8 cellular contexts compared by ENCODE assay signal in the genomic region with DNA sequence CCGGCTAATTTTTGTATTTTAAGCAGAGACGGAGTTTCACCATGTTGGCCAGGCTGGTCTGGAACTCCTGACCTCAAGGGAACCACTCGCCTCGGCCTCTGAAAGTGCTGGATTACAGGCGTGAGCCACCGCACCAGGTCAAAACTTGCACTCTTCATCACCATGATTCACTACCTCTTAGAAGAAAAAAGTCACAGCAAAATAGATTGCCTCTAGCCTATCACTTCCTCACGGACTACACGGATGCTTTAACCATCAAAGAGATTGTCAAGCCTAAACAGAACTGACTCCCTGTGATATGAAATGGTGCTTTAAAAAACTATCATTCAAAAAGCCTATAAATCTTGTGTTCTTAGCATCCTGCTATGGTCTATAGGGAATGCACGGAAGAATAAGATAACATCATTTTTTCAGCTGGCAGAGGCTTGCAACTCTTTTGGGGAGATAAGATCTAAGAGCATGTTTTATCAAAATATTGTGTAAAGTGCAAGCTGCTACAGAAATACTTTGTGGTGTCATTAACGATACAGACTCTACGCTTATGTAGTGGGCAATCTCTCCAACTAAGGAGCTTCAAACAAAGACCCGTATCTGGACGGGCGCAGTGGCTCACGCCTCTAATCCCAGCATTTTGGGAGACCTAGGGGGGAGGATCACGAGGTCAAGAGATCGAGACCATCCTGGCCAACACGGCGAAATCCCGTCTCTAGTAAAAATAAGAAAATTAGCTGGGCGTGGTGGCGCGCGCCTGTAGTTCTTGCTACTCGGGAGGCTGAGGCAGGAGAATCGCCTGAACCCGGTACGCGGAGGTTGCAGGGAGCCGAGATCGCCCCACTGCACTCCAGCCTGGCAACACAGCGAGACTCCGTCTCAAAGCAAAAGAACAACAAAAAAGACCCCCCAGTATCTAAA. TPM values are rescaled to one million over a fixed set of nuclear protein-coding genes. Genes with fewer than 3 reads are reported as not detected.
DNase-seq lines count a peak whose midpoint lies in the region; ATAC-seq, FAIRE-seq and TF ChIP-seq lines count a peak whose summit lies in the region.

No MANE protein-coding gene starts in this region.

- H3K9me3 ChIP-seq in Panc1 (ENCODE audit: control insufficient read depth, insufficient read depth, low read depth, low read length) = no peaks in the 10 kb centered on the region
- no peaks in the 10 kb centered on the region for H3K9me3 ChIP-seq in endothelial cell of umbilical vein (replicated peaks; ENCODE audit: control insufficient read depth, insufficient read depth, low read length)
- H3K9me3 ChIP-seq in parathyroid adenoma (ENCODE audit: control insufficient read depth, low read length) = no peaks in the 10 kb centered on the region

- intact Hi-C loops in Panc1 (cut with micrococcal nuclease; ENCODE audit: unreplicated experiment) = loop anchor here (5.0 kb wide), 1 partner anchor 1733 kb away; no protein-coding TSS in a partner anchor
- intact Hi-C loops in endothelial cell of umbilical vein (cut with micrococcal nuclease) = loop anchor here (5.0 to 10.0 kb wide), 3 partner anchors 80 to 1473 kb away; no protein-coding TSS in a partner anchor

- BruUV-seq in Panc1 (replicated peaks; lab: Mats Ljungman, UMichigan) (TSS peak; percentile 63), endothelial cell of umbilical vein (replicated peaks; lab: Mats Ljungman, UMichigan) (no TSS peak)

- H3K36me3 ChIP-seq in Panc1 (ENCODE audit: control insufficient read depth, insufficient read depth, low read length) (no peaks in the 10 kb centered on the region; the same call in none of the 2 replicates), endothelial cell of umbilical vein (ENCODE audit: control insufficient read depth in 2 of 2, extremely low read depth in 1 of 2, insufficient read depth in 2 of 2, low read length in 2 of 2) (peaks cover 0 to under 1% of the 10 kb centered on the region in 2 experiments), parathyroid adenoma (ENCODE audit: control insufficient read depth, insufficient read depth, low read length) (no peaks in the 10 kb centered on the region)

- dilution Hi-C loops in endothelial cell of umbilical vein (cut with MboI; ENCODE audit: extremely low pct_ligation_motif_present, low sequenced_read_pairs) = no loop called here

- in situ Hi-C loops in Panc1 (cut with HindIII; ENCODE audit: low pct_unique_long_range_greater_than_20kb, low sequenced_read_pairs) = no loop called here

- no peak for TF ChIP-seq CTCF in Panc1 (IDR thresholded peaks at IDR 0.05)
- TF ChIP-seq CTCF in endothelial cell of umbilical vein (IDR thresholded peaks at IDR 0.05; ENCODE audit: extremely low read depth in 1 of 2, insufficient read depth in 1 of 2, low read depth in 1 of 2, low read length in 2 of 2) = no peak
- TF ChIP-seq CTCF in parathyroid adenoma (IDR thresholded peaks at IDR 0.05) = no peak

- H3K9ac ChIP-seq in endothelial cell of umbilical vein (replicated peaks; ENCODE audit: extremely low read depth, insufficient read depth, low read length) (peak overlapping the region; percentile 81), parathyroid adenoma (peak overlapping the region; percentile 37)

- H3K27ac ChIP-seq in Panc1 (ENCODE audit: low read length) (peak overlapping the region; percentile 94), endothelial cell of umbilical vein (ENCODE audit: insufficient read depth, low read depth, low read length) (peak overlapping the region; percentile 79), parathyroid adenoma (peak overlapping the region; percentile 93)

- ATAC-seq in Panc1 (no peak), HG02973 (IDR thresholded peaks at IDR 0.05; ENCODE audit: unreplicated experiment) (no peak), GM21526 (IDR thresholded peaks at IDR 0.05; ENCODE audit: low FRiP score, unreplicated experiment) (no peak)

- no peaks in the 10 kb centered on the region for H3K9me1 ChIP-seq in endothelial cell of umbilical vein (replicated peaks; ENCODE audit: control insufficient read depth, extremely low read depth, insufficient read depth, low read length)

- peaks cover 50% of the 10 kb centered on the region for H3K79me2 ChIP-seq in endothelial cell of umbilical vein (ENCODE audit: control insufficient read depth, insufficient read depth, low read length)
- H3K79me2 ChIP-seq in parathyroid adenoma = peaks cover 5% of the 10 kb centered on the region

- H4K20me1 ChIP-seq in endothelial cell of umbilical vein (replicated peaks; ENCODE audit: control insufficient read depth, extremely low read depth, insufficient read depth, low read length) = no peaks in the 10 kb centered on the region

- H3K4me1 ChIP-seq in Panc1 (ENCODE audit: control insufficient read depth, insufficient read depth, low read length) (peaks cover 24% of the 10 kb centered on the region), endothelial cell of umbilical vein (ENCODE audit: control insufficient read depth, extremely low read depth, insufficient read depth, low read length) (peaks cover 35% of the 10 kb centered on the region), parathyroid adenoma (peaks cover 3% of the 10 kb centered on the region)

- peak; percentile 23 for DNase-seq in GF-D8 (lab: John Stamatoyannopoulos, UW)
- DNase-seq in Panc1 (ENCODE audit: low read depth, low spot score) = no peak
- no peak for DNase-seq in endothelial cell of umbilical vein (ENCODE audit: low read depth, low spot score)
- no peak for DNase-seq in DMS114 treated with DMSO at 0.1 percent for 48 hours (lab: John Stamatoyannopoulos, UW; ENCODE audit: unreplicated experiment)
- DNase-seq in NCI-H446 treated with DMSO at 0.1 percent for 48 hours (lab: John Stamatoyannopoulos, UW) = no peak

- POLR2A ChIA-PET in Panc1 (lab: Charles Lee) (no interaction called here), endothelial cell of umbilical vein (lab: Charles Lee) (interaction anchor here (1.3 kb wide), 1 partner anchor 44 kb away, joined by 5 read pairs; no protein-coding TSS in a partner anchor)

- no peaks in the 10 kb centered on the region for H3K27me3 ChIP-seq in Panc1 (ENCODE audit: control insufficient read depth, insufficient read depth, low read length)
- H3K27me3 ChIP-seq in endothelial cell of umbilical vein (ENCODE audit: control insufficient read depth in 2 of 2, insufficient read depth in 2 of 2, low read length in 2 of 2) = no peaks in the 10 kb centered on the region
- no peaks in the 10 kb centered on the region for H3K27me3 ChIP-seq in parathyroid adenoma (ENCODE audit: control insufficient read depth, insufficient read depth, low read length)

- FAIRE-seq in endothelial cell of umbilical vein (lab: Jason Lieb, UNC) = no peak

- no peak for TF ChIP-seq POLR2A in endothelial cell of umbilical vein (IDR thresholded peaks at IDR 0.05; ENCODE audit: low read depth, low read length)

- H2AFZ ChIP-seq in endothelial cell of umbilical vein (ENCODE audit: low read depth, low read length) (peak overlapping the region; percentile 50), parathyroid adenoma (peak overlapping the region; percentile 91)

- peak overlapping the region; percentile 69 to 100 for H3K4me3 ChIP-seq in Panc1 (ENCODE audit: low read depth in 2 of 2, low read length in 2 of 2)
- peak overlapping the region; percentile 61 to 91 (median 90) for H3K4me3 ChIP-seq in endothelial cell of umbilical vein (replicated peaks in 1 of 3; ENCODE audit: insufficient read depth in 1 of 3, low read depth in 1 of 3, low read length in 3 of 3)
- H3K4me3 ChIP-seq in parathyroid adenoma (ENCODE audit: low read depth, low read length) = peak overlapping the region; percentile 84

- CTCF ChIA-PET in Panc1 (lab: Charles Lee) (no interaction called here), endothelial cell of umbilical vein (lab: Charles Lee) (interaction anchor here (0.6 to 3.0 kb wide), 6 partner anchors 22 to 192 kb away, joined by 3 to 14 read pairs (median 8); no protein-coding TSS in a partner anchor)

- peak overlapping the region; percentile 69 for H3K4me2 ChIP-seq in endothelial cell of umbilical vein (ENCODE audit: insufficient read depth, low read length)
- peak overlapping the region; percentile 91 for H3K4me2 ChIP-seq in parathyroid adenoma (ENCODE audit: low read length)

RNA-seq across cellular contexts. Expression of a gene that starts 1.0 kb away (rescaled TPM):
- 21.0 TPM for total RNA-seq in Panc1 (2021; ENCODE audit: unreplicated experiment)
- polyA plus RNA-seq in Panc1 (2012; ENCODE audit: insufficient read length) = 13.8 TPM
- total RNA-seq in endothelial cell of umbilical vein = 14.3 and 14.8 TPM in 2 replicates
- 5.8 and 8.4 TPM in 2 replicates for polyA plus RNA-seq in endothelial cell of umbilical vein
- polyA plus RNA-seq in endothelial cell of umbilical vein (2011; cell fraction: cytosol; rRNA removed) = 10.3 and 10.4 TPM in 2 replicates
- 11.0 and 15.7 TPM in 2 replicates for polyA plus RNA-seq in endothelial cell of umbilical vein (2011; cell fraction: nucleus; rRNA removed)
- polyA plus RNA-seq in endothelial cell of umbilical vein (2012) = 13.0 and 20.7 TPM in 2 replicates
- 3.7 and 4.8 TPM in 2 replicates for polyA minus RNA-seq in endothelial cell of umbilical vein
- polyA minus RNA-seq in endothelial cell of umbilical vein (2011; cell fraction: cytosol; rRNA and poly(A)+ RNA removed) = 12.9 TPM
- 9.6 and 13.3 TPM in 2 replicates for polyA minus RNA-seq in endothelial cell of umbilical vein (2011; cell fraction: nucleus; rRNA and poly(A)+ RNA removed)

RNA-seq across cellular contexts. Expression of a gene that starts 1.2 kb away (rescaled TPM):
- total RNA-seq in Panc1 (2021; ENCODE audit: unreplicated experiment) = 18.5 TPM
- 10.6 TPM for polyA plus RNA-seq in Panc1 (2012; ENCODE audit: insufficient read length)
- total RNA-seq in endothelial cell of umbilical vein = 18.1 and 21.5 TPM in 2 replicates
- 4.4 and 6.3 TPM in 2 replicates for polyA plus RNA-seq in endothelial cell of umbilical vein
- 6.6 and 8.2 TPM in 2 replicates for polyA plus RNA-seq in endothelial cell of umbilical vein (2011; cell fraction: cytosol; rRNA removed)
- 21.4 and 26.5 TPM in 2 replicates for polyA plus RNA-seq in endothelial cell of umbilical vein (2011; cell fraction: nucleus; rRNA removed)
- polyA plus RNA-seq in endothelial cell of umbilical vein (2012) = 7.9 and 10.0 TPM in 2 replicates
- 24.8 and 27.7 TPM in 2 replicates for polyA minus RNA-seq in endothelial cell of umbilical vein
- 8.0 TPM for polyA minus RNA-seq in endothelial cell of umbilical vein (2011; cell fraction: cytosol; rRNA and poly(A)+ RNA removed)
- polyA minus RNA-seq in endothelial cell of umbilical vein (2011; cell fraction: nucleus; rRNA and poly(A)+ RNA removed) = 37.7 and 41.0 TPM in 2 replicates

RNA-seq across cellular contexts. Expression of a gene that starts 58.0 kb away (rescaled TPM):
- total RNA-seq in Panc1 (2021; ENCODE audit: unreplicated experiment) (17.4 TPM), endothelial cell of umbilical vein (27.6 and 32.1 TPM in 2 replicates)
- polyA plus RNA-seq in Panc1 (2012; ENCODE audit: insufficient read length) = 16.6 TPM
- polyA plus RNA-seq in endothelial cell of umbilical vein = 12.7 and 16.0 TPM in 2 replicates
- 21.9 and 22.3 TPM in 2 replicates for polyA plus RNA-seq in endothelial cell of umbilical vein (2011; cell fraction: cytosol; rRNA removed)
- 20.4 and 20.8 TPM in 2 replicates for polyA plus RNA-seq in endothelial cell of umbilical vein (2011; cell fraction: nucleus; rRNA removed)
- 27.2 and 30.1 TPM in 2 replicates for polyA plus RNA-seq in endothelial cell of umbilical vein (2012)
- polyA minus RNA-seq in endothelial cell of umbilical vein = 26.1 and 39.4 TPM in 2 replicates
- 15.0 TPM for polyA minus RNA-seq in endothelial cell of umbilical vein (2011; cell fraction: cytosol; rRNA and poly(A)+ RNA removed)
- polyA minus RNA-seq in endothelial cell of umbilical vein (2011; cell fraction: nucleus; rRNA and poly(A)+ RNA removed) = 65.3 and 66.0 TPM in 2 replicates
